In genomic region chr19:21020298-21021227, GRCh38 we compare ENCODE assay signal across 1 cellular context.
TF ChIP-seq lines count a peak whose summit lies in the region.

Gene ZNF430, plus strand, starts transcription at chr19:21020657. Its CDS starts 144 bp downstream, at chr19:21020801.

TF ChIP-seq in HepG2, 621 proteins besides CTCF, POLR2A, EP300 and RAD21 (continued from another document and continues in another):
- TF ChIP-seq ISX (CRISPR knock-in tag; conservative IDR thresholded peaks at IDR 0.05) = no peak
- TF ChIP-seq IKZF4 (CRISPR knock-in tag; IDR thresholded peaks at IDR 0.05; ENCODE audit: borderline replicate concordance, low read depth, not compliant biosample characterization) = no peak
- TF ChIP-seq POGZ (CRISPR knock-in tag; IDR thresholded peaks at IDR 0.05) = peak; percentile 79
- no peak for TF ChIP-seq ZNF24 (IDR thresholded peaks at IDR 0.05)
- TF ChIP-seq ZNF720 (CRISPR knock-in tag; IDR thresholded peaks at IDR 0.05) = no peak
- TF ChIP-seq HOXA3 (CRISPR knock-in tag; IDR thresholded peaks at IDR 0.05) = peak; percentile 73
- no peak for TF ChIP-seq ZNF543 (CRISPR knock-in tag; IDR thresholded peaks at IDR 0.05)
- no peak for TF ChIP-seq MED13 (CRISPR knock-in tag; IDR thresholded peaks at IDR 0.05)
- no peak for TF ChIP-seq ZNF383 (CRISPR knock-in tag; IDR thresholded peaks at IDR 0.05; ENCODE audit: borderline replicate concordance)
- TF ChIP-seq ZFAT (CRISPR knock-in tag; conservative IDR thresholded peaks at IDR 0.05) = no peak
- peak; percentile 88 for TF ChIP-seq PBX2 (CRISPR knock-in tag; IDR thresholded peaks at IDR 0.05)
- no peak for TF ChIP-seq NRL (CRISPR knock-in tag; IDR thresholded peaks at IDR 0.05; ENCODE audit: borderline replicate concordance)
- TF ChIP-seq CEBPB (IDR thresholded peaks at IDR 0.05; ENCODE audit: borderline replicate concordance, low read depth, low read length) = no peak
- no peak for TF ChIP-seq TBL1XR1 (IDR thresholded peaks at IDR 0.05; ENCODE audit: borderline replicate concordance, low read length, partially characterized antibody)
- TF ChIP-seq ZNF713 (CRISPR knock-in tag; IDR thresholded peaks at IDR 0.05) = no peak
- no peak for TF ChIP-seq AGO2 (optimal IDR thresholded peaks at IDR 0.05; ENCODE audit: low read depth, low read length)
- TF ChIP-seq GFI1 (CRISPR knock-in tag; IDR thresholded peaks at IDR 0.05; ENCODE audit: borderline replicate concordance) = no peak
- no peak for TF ChIP-seq ZNF354B (CRISPR knock-in tag; IDR thresholded peaks at IDR 0.05)
- TF ChIP-seq ZNF138 (CRISPR knock-in tag; IDR thresholded peaks at IDR 0.05; ENCODE audit: low read depth) = no peak
- TF ChIP-seq KLF11 (CRISPR knock-in tag; IDR thresholded peaks at IDR 0.05) = no peak
- TF ChIP-seq TAF15 (IDR thresholded peaks at IDR 0.05; ENCODE audit: low read depth, low read length, poor library complexity, severe bottlenecking) = no peak
- 0 out of 2 replicates have a peak, but pooled peaks have one; percentile 44 for TF ChIP-seq FOXC1 (CRISPR knock-in tag; IDR thresholded peaks at IDR 0.05; ENCODE audit: borderline replicate concordance)
- peak; percentile 83 for TF ChIP-seq PHF8 (CRISPR knock-in tag; IDR thresholded peaks at IDR 0.05)
- no peak for TF ChIP-seq PAX8 (CRISPR knock-in tag; IDR thresholded peaks at IDR 0.05; ENCODE audit: borderline replicate concordance)
- 0 out of 2 replicates have a peak, but pooled peaks have one; percentile 35 for TF ChIP-seq ZNF414 (CRISPR knock-in tag; IDR thresholded peaks at IDR 0.05)
- TF ChIP-seq ZNF318 (CRISPR knock-in tag; IDR thresholded peaks at IDR 0.05) = no peak
- 0 out of 2 replicates have a peak, but pooled peaks have one; percentile 54 for TF ChIP-seq TGIF2 (CRISPR knock-in tag; IDR thresholded peaks at IDR 0.05)
- no peak for TF ChIP-seq ZNF205 (CRISPR knock-in tag; IDR thresholded peaks at IDR 0.05)
- TF ChIP-seq ZNF276 (CRISPR knock-in tag; IDR thresholded peaks at IDR 0.05; ENCODE audit: low read depth) = no peak
- no peak for TF ChIP-seq TP53 (CRISPR knock-in tag; conservative IDR thresholded peaks at IDR 0.05)
- no peak for TF ChIP-seq CBFB (CRISPR knock-in tag; IDR thresholded peaks at IDR 0.05)
- TF ChIP-seq HDAC1 (CRISPR knock-in tag; IDR thresholded peaks at IDR 0.05) = peak; percentile 79
- no peak for TF ChIP-seq ZBTB21 (CRISPR knock-in tag; IDR thresholded peaks at IDR 0.05)
- TF ChIP-seq HHEX (CRISPR knock-in tag; IDR thresholded peaks at IDR 0.05) = no peak
- no peak for TF ChIP-seq ZBTB43 (CRISPR knock-in tag; conservative IDR thresholded peaks at IDR 0.05)
- no peak for TF ChIP-seq ZNF746 (CRISPR knock-in tag; IDR thresholded peaks at IDR 0.05)
- no peak for TF ChIP-seq HMG20A (CRISPR knock-in tag; IDR thresholded peaks at IDR 0.05; ENCODE audit: borderline replicate concordance)
- no peak for TF ChIP-seq SETDB1 (CRISPR knock-in tag; IDR thresholded peaks at IDR 0.05; ENCODE audit: borderline replicate concordance)
- TF ChIP-seq RFX1 (IDR thresholded peaks at IDR 0.05) = no peak
- no peak for TF ChIP-seq ZNF879 (CRISPR knock-in tag; IDR thresholded peaks at IDR 0.05)
- no peak for TF ChIP-seq NR2F6 (IDR thresholded peaks at IDR 0.05)
- TF ChIP-seq NR2F6 (CRISPR knock-in tag; IDR thresholded peaks at IDR 0.05) = no peak
- no peak for TF ChIP-seq ZNF572 (CRISPR knock-in tag; IDR thresholded peaks at IDR 0.05)
- TF ChIP-seq ZNF510 (CRISPR knock-in tag; IDR thresholded peaks at IDR 0.05; ENCODE audit: low read depth) = no peak
- TF ChIP-seq ZSCAN22 (CRISPR knock-in tag; IDR thresholded peaks at IDR 0.05) = no peak
- peak; percentile 52; the same call in 1 of the 2 replicates for TF ChIP-seq HNF1B (CRISPR knock-in tag; IDR thresholded peaks at IDR 0.05)
- TF ChIP-seq ARNTL (CRISPR knock-in tag; IDR thresholded peaks at IDR 0.05) = no peak
- no peak; the same call in 1 of the 2 replicates for TF ChIP-seq RXRA (CRISPR knock-in tag; IDR thresholded peaks at IDR 0.05)
- no peak for TF ChIP-seq ARID5B (CRISPR knock-in tag; IDR thresholded peaks at IDR 0.05)
- no peak for TF ChIP-seq FOXA3 (CRISPR knock-in tag; IDR thresholded peaks at IDR 0.05)
- no peak for TF ChIP-seq FIP1L1 (IDR thresholded peaks at IDR 0.05; ENCODE audit: borderline replicate concordance, insufficient read depth, low read depth, low read length)
- no peak for TF ChIP-seq GTF3A (CRISPR knock-in tag; conservative IDR thresholded peaks at IDR 0.05)
- no peak for TF ChIP-seq PAWR (CRISPR knock-in tag; IDR thresholded peaks at IDR 0.05; ENCODE audit: borderline replicate concordance)
- no peak for TF ChIP-seq KLF9 (CRISPR knock-in tag; IDR thresholded peaks at IDR 0.05; ENCODE audit: low read depth)
- no peak for TF ChIP-seq SRSF4 (IDR thresholded peaks at IDR 0.05; ENCODE audit: low read depth, low read length, poor library complexity, severe bottlenecking)
- no peak; the same call in 1 of the 2 replicates for TF ChIP-seq ZNF274 (CRISPR knock-in tag; IDR thresholded peaks at IDR 0.05)
- no peak for TF ChIP-seq KDM4B (CRISPR knock-in tag; IDR thresholded peaks at IDR 0.05)
